13 cellular contexts compared by ENCODE assay signal in genomic region chr3:196016485-196016884, GRCh38.
DNase-seq lines count a peak whose midpoint lies in the region; ATAC-seq, FAIRE-seq and TF ChIP-seq lines count a peak whose summit lies in the region.
"Had no signal": no experiment of that assay in that cellular context is flagged by ENCODE, and none has a peak within 500 bp of the region (broad histone marks: within the 10 kb centered on the region; RNA-seq: fewer than 3 reads in every experiment).

No MANE protein-coding gene starts in this region.

- H3K36me3 ChIP-seq in HepG2 (replicated peaks in 1 of 2; ENCODE audit: control insufficient read depth in 1 of 2, insufficient read depth in 2 of 2, low read length in 2 of 2), result no peaks in the 10 kb centered on the region
- H3K36me3 ChIP-seq: adrenal gland had no signal

- no peak overlapping the region for H2AFZ ChIP-seq in HepG2 (ENCODE audit: low read length)

- no peak overlapping the region for H3K4me3 ChIP-seq in HepG2 (replicated peaks in 1 of 3; ENCODE audit: insufficient read depth in 1 of 3, low read depth in 2 of 3, low read length in 3 of 3)
- H3K4me3 ChIP-seq: adrenal gland had no signal

- no peak for TF ChIP-seq POLR2A in HepG2 (IDR thresholded peaks at IDR 0.05; ENCODE audit: insufficient read depth in 1 of 2, low read depth in 2 of 2, low read length in 2 of 2)

- in situ Hi-C loops in HepG2 (cut with HindIII; ENCODE audit: extremely low pct_ligation_motif_present, low pct_unique_long_range_greater_than_20kb), result no loop called here

- intact Hi-C loops in HepG2 (cut with micrococcal nuclease; ENCODE audit: unreplicated experiment), result no loop called here

- POLR2A ChIA-PET in RWPE1 (lab: Yijun Ruan, JAX; ENCODE audit: low non-redundant PET), result no interaction called here
- POLR2A ChIA-PET in HepG2 (lab: Yijun Ruan, JAX), result no interaction called here

- TF ChIP-seq CTCF in RWPE1 (conservative IDR thresholded peaks at IDR 0.05; ENCODE audit: low read depth) (no peak), HepG2 (CRISPR knock-in tag; IDR thresholded peaks at IDR 0.05) (no peak)

- no peak overlapping the region for H3K9ac ChIP-seq in HepG2 (ENCODE audit: insufficient read depth, low read depth, low read length)

- 2% methylated on average over 2 of the region's 2 CpGs for WGBS in HepG2 (ENCODE audit: low lambda C conversion rate)

- no peak overlapping the region for H3K27ac Mint-ChIP-seq in activated T-cell treated with anti-CD3 and anti-CD28 coated beads, Interleukin-2, amount 50 U/mL, for 72 hours
- H3K27ac Mint-ChIP-seq: stimulated activated naive B cell treated with anti-CD40 and anti-IgM and Interleukin-4, amounts not matched to agents 10 μg/mL and 1 μg/mL and 100 μg/mL, for 72 hours had no signal

- H3K4me2 ChIP-seq in HepG2 (ENCODE audit: low read depth, low read length), result no peak overlapping the region

- no peaks in the 10 kb centered on the region for H3K9me3 Mint-ChIP-seq in activated T-cell treated with anti-CD3 and anti-CD28 coated beads, Interleukin-2, amount 50 U/mL, for 72 hours

- peaks cover 4% of the 10 kb centered on the region for H3K4me1 Mint-ChIP-seq in activated T-cell treated with anti-CD3 and anti-CD28 coated beads, Interleukin-2, amount 50 U/mL, for 72 hours (ENCODE audit: low read depth)
- H3K4me1 Mint-ChIP-seq: neural crest cell had no signal

- TF ChIP-seq EP300 in HepG2 (IDR thresholded peaks at IDR 0.05; ENCODE audit: low read depth in 2 of 2, low read length in 2 of 2), result no peak
- TF ChIP-seq EP300 in HepG2 (CRISPR knock-in tag; IDR thresholded peaks at IDR 0.05; ENCODE audit: borderline replicate concordance), result no peak

- H3K9me3 ChIP-seq in HepG2 (ENCODE audit: low read length), result no peaks in the 10 kb centered on the region
- H3K9me3 ChIP-seq: adrenal gland had no signal

- no peaks in the 10 kb centered on the region for H3K27me3 Mint-ChIP-seq in activated T-cell treated with anti-CD3 and anti-CD28 coated beads, Interleukin-2, amount 50 U/mL, for 72 hours (ENCODE audit: low read depth)

- no peaks in the 10 kb centered on the region for H3K79me2 ChIP-seq in HepG2 (ENCODE audit: insufficient read depth, low read length)

- peak; percentile 54 to 58 for ATAC-seq in activated T-cell treated with anti-CD3 and anti-CD28 coated beads, Interleukin-2, amount 50 U/mL, for 72 hours (replicated peaks in 1 of 2)
- ATAC-seq in GM19455 (IDR thresholded peaks at IDR 0.05; ENCODE audit: unreplicated experiment) (no peak), HepG2 (no peak)
- ATAC-seq: stimulated activated naive B cell treated with anti-CD40 and anti-IgM and Interleukin-4, amounts not matched to agents 10 μg/mL and 1 μg/mL and 100 μg/mL, for 72 hours had no signal

- H3K4me3 Mint-ChIP-seq in activated T-cell treated with anti-CD3 and anti-CD28 coated beads, Interleukin-2, amount 50 U/mL, for 72 hours, result no peak overlapping the region
- H3K4me3 Mint-ChIP-seq: neural crest cell; stimulated activated naive B cell treated with anti-CD40 and anti-IgM and Interleukin-4, amounts not matched to agents 10 μg/mL and 1 μg/mL and 100 μg/mL, for 72 hours had no signal

- no peak for FAIRE-seq in HepG2 (lab: Jason Lieb, UNC)

- no peaks in the 10 kb centered on the region for H4K20me1 ChIP-seq in HepG2 (ENCODE audit: insufficient read depth, low read length)

- CTCF ChIA-PET in RWPE1 (lab: Yijun Ruan, JAX), result interaction anchor here (0.6 kb wide), 1 partner anchor 938 kb away, joined by 3 read pairs; no protein-coding TSS in a partner anchor
- CTCF ChIA-PET in HepG2 (lab: Yijun Ruan, JAX; ENCODE audit: low intra/inter-chr PET ratio, low total read pairs), result no interaction called here

- peaks cover 0 to 20% of the 10 kb centered on the region in 2 experiments; a peak in 3 of 5 replicates for H3K27me3 ChIP-seq in HepG2 (ENCODE audit: control insufficient read depth in 1 of 2, insufficient read depth in 2 of 2, low read length in 2 of 2)
- H3K27me3 ChIP-seq: adrenal gland had no signal

- TF ChIP-seq RAD21 in HepG2 (CRISPR knock-in tag; IDR thresholded peaks at IDR 0.05), result no peak

- H3K27ac ChIP-seq in RWPE1 (no peak overlapping the region), HepG2 (ENCODE audit: extremely low read length, insufficient read depth, low read length) (no peak overlapping the region)
- H3K27ac ChIP-seq: adrenal gland had no signal

- no peaks in the 10 kb centered on the region for H3K36me3 Mint-ChIP-seq in activated T-cell treated with anti-CD3 and anti-CD28 coated beads, Interleukin-2, amount 50 U/mL, for 72 hours (ENCODE audit: insufficient read depth in 2 of 2)
- H3K36me3 Mint-ChIP-seq: stimulated activated naive B cell treated with anti-CD40 and anti-IgM and Interleukin-4, amounts not matched to agents 10 μg/mL and 1 μg/mL and 100 μg/mL, for 72 hours had no signal

- H3K4me1 ChIP-seq in HepG2 (ENCODE audit: insufficient read depth, low read length), result no peaks in the 10 kb centered on the region
- H3K4me1 ChIP-seq: adrenal gland had no signal

- no peak for DNase-seq in activated T-cell treated with anti-CD3 and anti-CD28 coated beads, Interleukin-2, amount 50 U/mL, for 72 hours
- DNase-seq in activated T-cell treated with anti-CD3 and anti-CD28 coated beads, Interleukin-2, amount 50 U/mL, for 1 hour, result no peak
- DNase-seq in RWPE1 (ENCODE audit: low spot score), result peak; percentile 35
- DNase-seq in fibroblast of peridontal ligament (ENCODE audit: extremely low read depth), result peak; percentile 80
- DNase-seq in stromal cell of bone marrow (ENCODE audit: low read depth), result peak; percentile 61
- no peak for DNase-seq in HepG2 (ENCODE audit: low spot score)
- no peak for DNase-seq in NCI-H748 treated with DMSO at 0.1 percent for 48 hours (lab: John Stamatoyannopoulos, UW)
- DNase-seq: adrenal gland; erythroblast; NCI-H2029; stimulated activated naive B cell treated with anti-CD40 and anti-IgM and Interleukin-4, amounts not matched to agents 10 μg/mL and 1 μg/mL and 100 μg/mL, for 72 hours had no signal

- BruUV-seq in HepG2 (replicated peaks; lab: Mats Ljungman, UMichigan), result no TSS peak

TF ChIP-seq in HepG2, 621 proteins besides CTCF, POLR2A, EP300 and RAD21 (continues in another document):
- TF ChIP-seq ZFP62 (CRISPR knock-in tag; IDR thresholded peaks at IDR 0.05) (no peak), CREB3 (CRISPR knock-in tag; IDR thresholded peaks at IDR 0.05) (no peak), SNAPC4 (CRISPR knock-in tag; IDR thresholded peaks at IDR 0.05) (no peak), HCFC1 (IDR thresholded peaks at IDR 0.05; ENCODE audit: low read depth, low read length) (no peak), ZC3H4 (CRISPR knock-in tag; IDR thresholded peaks at IDR 0.05; ENCODE audit: borderline replicate concordance) (no peak), ZMYM4 (CRISPR knock-in tag; IDR thresholded peaks at IDR 0.05) (no peak)

Comparison
In these comparisons a context has a peak if more than half of its experiments do, and no peak if none do; other contexts are left out.
1. ATAC-seq: peak in activated T-cell treated with anti-CD3 and anti-CD28 coated beads, Interleukin-2, amount 50 U/mL, for 72 hours (2 of 2); none in GM19455 (single experiment) and HepG2 (single experiment).
2. DNase-seq: peak in RWPE1 (single experiment), fibroblast of peridontal ligament (single experiment) and stromal cell of bone marrow (single experiment); none in activated T-cell treated with anti-CD3 and anti-CD28 coated beads, Interleukin-2, amount 50 U/mL, for 72 hours (0 of 2), activated T-cell treated with anti-CD3 and anti-CD28 coated beads, Interleukin-2, amount 50 U/mL, for 1 hour (single experiment), HepG2 (single experiment) and NCI-H748 treated with DMSO at 0.1 percent for 48 hours (single experiment).